34 cellular contexts compared by ENCODE assay signal in genomic region chr6:42482126-42482525, GRCh38. TPM values are rescaled to one million over a fixed set of nuclear protein-coding genes. Genes with fewer than 3 reads are reported as not detected.
A peak's percentile ranks its signal among the peaks of the same experiment; 100 is the strongest.
DNase-seq lines count a peak whose midpoint lies in the region; ATAC-seq, FAIRE-seq and TF ChIP-seq lines count a peak whose summit lies in the region.
"Had no signal": no experiment of that assay in that cellular context is flagged by ENCODE, and none has a peak within 500 bp of the region (broad histone marks: within the 10 kb centered on the region; RNA-seq: fewer than 3 reads in every experiment).

No MANE protein-coding gene starts in this region.

- no peak overlapping the region for H3K56ac ChIP-seq in mesendoderm (ENCODE audit: low read length)

- H3K27ac ChIP-seq in HepG2 (ENCODE audit: extremely low read length, insufficient read depth, low read length) (no peak overlapping the region), right lobe of liver (no peak overlapping the region), mesendoderm (ENCODE audit: low read depth, low read length) (no peak overlapping the region), vagina (peak overlapping the region; percentile 10)
- H3K27ac ChIP-seq: GM23248, left lung, tibial artery, VCaP had no signal

- no peaks in the 10 kb centered on the region for H3K36me3 Mint-ChIP-seq in MCF 10A (ENCODE audit: insufficient read depth, unreplicated experiment)
- H3K36me3 Mint-ChIP-seq: activated naive CD8-positive, alpha-beta T cell treated with anti-CD3 and anti-CD28 coated beads, Interleukin-2, amount 10 ng/mL, durations not matched to agents 7 days and 5 days; CD8-positive, alpha-beta T cell had no signal

- H3K4me3 Mint-ChIP-seq in MCF 10A (ENCODE audit: unreplicated experiment): no peak overlapping the region
- H3K4me3 Mint-ChIP-seq: activated naive CD8-positive, alpha-beta T cell treated with anti-CD3 and anti-CD28 coated beads, Interleukin-2, amount 10 ng/mL, durations not matched to agents 7 days and 5 days; activated T-cell treated with anti-CD3 and anti-CD28 coated beads, Interleukin-2, amount 50 U/mL, for 24 hours; B cell; CD8-positive, alpha-beta T cell; dendritic cell treated with granulocyte-macrophage colony-stimulating factor and Interleukin-4, amounts not matched to agents 40 ng/mL and 50 ng/mL, for 4 days; endodermal cell; T-helper 2 cell treated with Interferon-gamma antibody and Interleukin-4, amounts not matched to agents 5 μg/mL and 100 μg/mL, for 36 hours had no signal

- BruUV-seq in HepG2 (replicated peaks; lab: Mats Ljungman, UMichigan): no TSS peak
- BruUV-seq in MCF 10A (replicated peaks; lab: Mats Ljungman, UMichigan): no TSS peak

- H3K27ac Mint-ChIP-seq in MCF 10A (ENCODE audit: low read depth, unreplicated experiment): no peak overlapping the region
- H3K27ac Mint-ChIP-seq: activated naive CD8-positive, alpha-beta T cell treated with anti-CD3 and anti-CD28 coated beads, Interleukin-2, amount 10 ng/mL, durations not matched to agents 7 days and 5 days; activated T-cell treated with anti-CD3 and anti-CD28 coated beads, Interleukin-2, amount 50 U/mL, for 24 hours; B cell; CD8-positive, alpha-beta T cell; dendritic cell treated with granulocyte-macrophage colony-stimulating factor and Interleukin-4, amounts not matched to agents 40 ng/mL and 50 ng/mL, for 4 days; endodermal cell; T-helper 2 cell treated with Interferon-gamma antibody and Interleukin-4, amounts not matched to agents 5 μg/mL and 100 μg/mL, for 36 hours had no signal

- no peak overlapping the region for H2BK15ac ChIP-seq in mesendoderm (replicated peaks; ENCODE audit: low read depth)

- CTCF ChIA-PET in HepG2 (lab: Yijun Ruan, JAX; ENCODE audit: low intra/inter-chr PET ratio, low total read pairs) (no interaction called here), MCF 10A (lab: Yijun Ruan, JAX) (no interaction called here)

- H3K18ac ChIP-seq in mesendoderm (ENCODE audit: low read length): no peak overlapping the region

- 9% methylated on average over 1 of the region's 1 CpG for WGBS in HepG2 (ENCODE audit: low lambda C conversion rate)
- 28% methylated on average over 1 of the region's 1 CpG for WGBS in right lobe of liver (ENCODE audit: insufficient coverage, low coverage, low lambda C conversion rate, missing lambda C conversion rate)
- WGBS in mesendoderm (ENCODE audit: extremely low coverage, insufficient coverage, low lambda C conversion rate): no CpG with 5 or more reads among the region's 1 CpG

- H3K4me2 ChIP-seq in HepG2 (ENCODE audit: low read depth, low read length) (no peak overlapping the region), mesendoderm (ENCODE audit: low read length) (no peak overlapping the region)

- H2AFZ ChIP-seq in HepG2 (ENCODE audit: low read length): no peak overlapping the region
- H2AFZ ChIP-seq: GM23248 had no signal

- FAIRE-seq in HepG2 (lab: Jason Lieb, UNC): peak; percentile 4
- no peak for FAIRE-seq in H54 (lab: Jason Lieb, UNC)
- FAIRE-seq: astrocyte, GM12892, small intestine had no signal

- no peak overlapping the region for H2BK120ac ChIP-seq in mesendoderm (ENCODE audit: low read depth, low read length)

- no peak overlapping the region for H2BK5ac ChIP-seq in mesendoderm (ENCODE audit: low read length)

- no peak overlapping the region for H3K9ac ChIP-seq in HepG2 (ENCODE audit: insufficient read depth, low read depth, low read length)
- no peak overlapping the region for H3K9ac ChIP-seq in mesendoderm (ENCODE audit: low read length)
- H3K9ac ChIP-seq: GM23248 had no signal

- H3K9me3 ChIP-seq in HepG2 (ENCODE audit: low read length) (no peaks in the 10 kb centered on the region), right lobe of liver (no peaks in the 10 kb centered on the region), vagina (no peaks in the 10 kb centered on the region)
- H3K9me3 ChIP-seq: esophagus squamous epithelium, left lung, tibial artery had no signal

- H3K79me1 ChIP-seq in mesendoderm (ENCODE audit: low read length): no peaks in the 10 kb centered on the region

- no peak overlapping the region for H4K5ac ChIP-seq in mesendoderm (ENCODE audit: low read length)

- H3K79me2 ChIP-seq in HepG2 (ENCODE audit: insufficient read depth, low read length) (no peaks in the 10 kb centered on the region), mesendoderm (ENCODE audit: control insufficient read depth, insufficient read depth, low read length) (no peaks in the 10 kb centered on the region)

- DNase-seq in HepG2 (ENCODE audit: low spot score) (no peak), right lobe of liver (no peak), astrocyte of the hippocampus (ENCODE audit: low read depth, low spot score) (peak; percentile 3), mesendoderm (no peak), vagina (ENCODE audit: extremely low spot score in 2 of 2) (no peak), MCF 10A (ENCODE audit: unreplicated experiment) (no peak), H54 (ENCODE audit: insufficient read length, low spot score) (no peak)
- DNase-seq in activated CD4-positive, alpha-beta T cell treated with anti-CD3 and anti-CD28 coated beads, Interleukin-2, amount 50 U/mL, for 4 hours: no peak
- DNase-seq: activated CD4-positive, alpha-beta T cell treated with anti-CD3 and anti-CD28 coated beads for 48 hours; activated gamma-delta T cell; activated naive CD8-positive, alpha-beta T cell treated with anti-CD3 and anti-CD28 coated beads, Interleukin-2, amount 10 ng/mL, durations not matched to agents 7 days and 5 days; activated T-cell treated with anti-CD3 and anti-CD28 coated beads, Interleukin-2, amount 50 U/mL, for 24 hours; caudate nucleus; CD8-positive, alpha-beta T cell; endodermal cell; esophagus squamous epithelium; GM23248; hypothalamus; KG1; left lung; NCI-H1930; NCI-H2227 treated with DMSO at 0.1 percent for 48 hours; NCI-H526 treated with DMSO at 0.1 percent for 48 hours; nucleus accumbens; RPMI8226; small intestine; stimulated activated CD4-positive, alpha-beta T cell treated with anti-CD3 and anti-CD28 coated beads, Interleukin-1b, Interleukin-23, amount 100 ng/mL, for 48 hours; tibial artery had no signal

- ATAC-seq in HepG2: no peak
- no peak for ATAC-seq in right lobe of liver
- ATAC-seq: CD8-positive, alpha-beta T cell; left lung had no signal

- no peaks in the 10 kb centered on the region for H3K4me1 ChIP-seq in HepG2 (ENCODE audit: insufficient read depth, low read length)
- no peaks in the 10 kb centered on the region for H3K4me1 ChIP-seq in right lobe of liver
- no peaks in the 10 kb centered on the region for H3K4me1 ChIP-seq in mesendoderm (ENCODE audit: control insufficient read depth, low read depth, low read length)
- no peaks in the 10 kb centered on the region for H3K4me1 ChIP-seq in vagina
- H3K4me1 ChIP-seq: left lung, tibial artery had no signal

- TF ChIP-seq EP300 in HepG2 (IDR thresholded peaks at IDR 0.05; ENCODE audit: low read depth in 2 of 2, low read length in 2 of 2) (no peak), HepG2 (CRISPR knock-in tag; IDR thresholded peaks at IDR 0.05; ENCODE audit: borderline replicate concordance) (no peak)

- TF ChIP-seq RAD21 in HepG2 (CRISPR knock-in tag; IDR thresholded peaks at IDR 0.05): no peak

- in situ Hi-C loops in HepG2 (cut with HindIII; ENCODE audit: extremely low pct_ligation_motif_present, low pct_unique_long_range_greater_than_20kb): no loop called here

- no peak overlapping the region for H2AK5ac ChIP-seq in mesendoderm (ENCODE audit: low read length)

- H3K4ac ChIP-seq in mesendoderm (ENCODE audit: low read depth, low read length): no peak overlapping the region

- H3K27me3 ChIP-seq in HepG2 (ENCODE audit: control insufficient read depth in 1 of 2, insufficient read depth in 2 of 2, low read length in 2 of 2) (peaks cover 1 to 4% of the 10 kb centered on the region in 2 experiments; a peak in 2 of 5 replicates), right lobe of liver (no peaks in the 10 kb centered on the region), mesendoderm (ENCODE audit: insufficient read depth, low read length, poor library complexity) (no peaks in the 10 kb centered on the region), vagina (no peaks in the 10 kb centered on the region)
- H3K27me3 ChIP-seq: esophagus squamous epithelium, left lung, tibial artery had no signal

- no peaks in the 10 kb centered on the region for H3K27me3 Mint-ChIP-seq in MCF 10A (ENCODE audit: insufficient read depth, unreplicated experiment)
- H3K27me3 Mint-ChIP-seq: activated T-cell treated with anti-CD3 and anti-CD28 coated beads, Interleukin-2, amount 50 U/mL, for 24 hours; B cell; dendritic cell treated with granulocyte-macrophage colony-stimulating factor and Interleukin-4, amounts not matched to agents 40 ng/mL and 50 ng/mL, for 4 days had no signal

- H3K9me3 Mint-ChIP-seq in MCF 10A (ENCODE audit: unreplicated experiment): no peaks in the 10 kb centered on the region
- H3K9me3 Mint-ChIP-seq: activated naive CD8-positive, alpha-beta T cell treated with anti-CD3 and anti-CD28 coated beads, Interleukin-2, amount 10 ng/mL, durations not matched to agents 7 days and 5 days; activated T-cell treated with anti-CD3 and anti-CD28 coated beads, Interleukin-2, amount 50 U/mL, for 24 hours; CD8-positive, alpha-beta T cell; dendritic cell treated with granulocyte-macrophage colony-stimulating factor and Interleukin-4, amounts not matched to agents 40 ng/mL and 50 ng/mL, for 4 days; endodermal cell; T-helper 2 cell treated with Interferon-gamma antibody and Interleukin-4, amounts not matched to agents 5 μg/mL and 100 μg/mL, for 36 hours had no signal

- intact Hi-C loops in HepG2 (cut with micrococcal nuclease; ENCODE audit: unreplicated experiment): no loop called here
- intact Hi-C loops in right lobe of liver (cut with DNase I): no loop called here
- intact Hi-C loops in vagina (cut with DNase I): no loop called here
- intact Hi-C loops in MCF 10A (cut with micrococcal nuclease): no loop called here

- H3K23ac ChIP-seq in mesendoderm (ENCODE audit: low read length): no peak overlapping the region

- H3K36me3 ChIP-seq in HepG2 (replicated peaks in 1 of 2; ENCODE audit: control insufficient read depth in 1 of 2, insufficient read depth in 2 of 2, low read length in 2 of 2): no peaks in the 10 kb centered on the region
- H3K36me3 ChIP-seq in right lobe of liver: no peaks in the 10 kb centered on the region
- H3K36me3 ChIP-seq in mesendoderm (ENCODE audit: control insufficient read depth, insufficient read depth, low read length): no peaks in the 10 kb centered on the region
- H3K36me3 ChIP-seq in vagina: no peaks in the 10 kb centered on the region
- H3K36me3 ChIP-seq: esophagus squamous epithelium, left lung, tibial artery had no signal

- POLR2A ChIA-PET in HepG2 (lab: Yijun Ruan, JAX): no interaction called here
- POLR2A ChIA-PET in MCF 10A (lab: Yijun Ruan, JAX): interaction anchor here (0.9 kb wide), 1 partner anchor 431 kb away, joined by 3 read pairs; no protein-coding TSS in a partner anchor

- no peak for TF ChIP-seq POLR2A in HepG2 (IDR thresholded peaks at IDR 0.05; ENCODE audit: insufficient read depth in 1 of 2, low read depth in 2 of 2, low read length in 2 of 2)
- TF ChIP-seq POLR2A in right lobe of liver (IDR thresholded peaks at IDR 0.05): no peak
- no peak for TF ChIP-seq POLR2A in vagina (IDR thresholded peaks at IDR 0.05)
- no peak for TF ChIP-seq POLR2A in H54 (IDR thresholded peaks at IDR 0.05; ENCODE audit: low read depth, low read length)

- H4K20me1 ChIP-seq in HepG2 (ENCODE audit: insufficient read depth, low read length): no peaks in the 10 kb centered on the region

- TF ChIP-seq CTCF in HepG2 (CRISPR knock-in tag; IDR thresholded peaks at IDR 0.05): no peak
- no peak for TF ChIP-seq CTCF in right lobe of liver (IDR thresholded peaks at IDR 0.05)
- no peak for TF ChIP-seq CTCF in vagina (IDR thresholded peaks at IDR 0.05)
- TF ChIP-seq CTCF in MCF 10A (IDR thresholded peaks at IDR 0.05; ENCODE audit: unreplicated experiment): no peak

- H3K4me3 ChIP-seq in HepG2 (replicated peaks in 1 of 3; ENCODE audit: insufficient read depth in 1 of 3, low read depth in 2 of 3, low read length in 3 of 3) (no peak overlapping the region), right lobe of liver (no peak overlapping the region), mesendoderm (ENCODE audit: low read length) (no peak overlapping the region), vagina (no peak overlapping the region)
- H3K4me3 ChIP-seq: esophagus squamous epithelium, GM23248, left lung, tibial artery had no signal

- H4K8ac ChIP-seq in mesendoderm (ENCODE audit: low read depth, low read length): peak overlapping the region; percentile 56

- no peaks in the 10 kb centered on the region for H3K4me1 Mint-ChIP-seq in MCF 10A (ENCODE audit: insufficient read depth, unreplicated experiment)
- H3K4me1 Mint-ChIP-seq: activated naive CD8-positive, alpha-beta T cell treated with anti-CD3 and anti-CD28 coated beads, Interleukin-2, amount 10 ng/mL, durations not matched to agents 7 days and 5 days; B cell; endodermal cell had no signal

RNA-seq across cellular contexts. Expression of gene TRERF1, which starts 30.4 kb away (rescaled TPM):
- 0.02 TPM in 1 of 2 replicates, not detected in the other for total RNA-seq in HepG2 (2016; rRNA removed; fragmentation: Illumina TruSeq; extraction: Trizol)
- 0.09 TPM in 1 of 2 replicates, not detected in the other for total RNA-seq in HepG2 (2016; cell fraction: cytosol; rRNA removed; fragmentation: Illumina TruSeq; extraction: Trizol; ENCODE audit: low read depth)
- total RNA-seq in HepG2 (2016; cell fraction: insoluble cytoplasmic fraction; rRNA removed; fragmentation: Illumina TruSeq; extraction: Trizol): not detected in 2 replicates
- total RNA-seq in HepG2 (2016; cell fraction: membrane; rRNA removed; fragmentation: Illumina TruSeq; extraction: Trizol): 0.03 TPM in 1 of 2 replicates, not detected in the other
- total RNA-seq in HepG2 (2016; cell fraction: nucleus; rRNA removed; fragmentation: Illumina TruSeq; extraction: Trizol): 0.09 TPM in 1 of 2 replicates, not detected in the other
- 0.03 TPM in 1 of 2 replicates, not detected in the other for polyA plus RNA-seq in HepG2 (2011; rRNA removed)
- 0.01 TPM in 1 of 2 replicates, not detected in the other for polyA plus RNA-seq in HepG2 (2011; cell fraction: cytosol; rRNA removed)
- polyA plus RNA-seq in HepG2 (2011; cell fraction: nucleus; rRNA removed): 0.06 and 0.07 TPM in 2 replicates
- 0.05 and 0.07 TPM in 2 replicates for polyA plus RNA-seq in HepG2 (2012)
- polyA plus RNA-seq in HepG2 (2016; cell fraction: cytosol; fragmentation: Illumina TruSeq; extraction: Trizol; ENCODE audit: low read depth): not detected in 2 replicates
- 0.08 TPM in 1 of 2 replicates, not detected in the other for polyA plus RNA-seq in HepG2 (2016; cell fraction: insoluble cytoplasmic fraction; fragmentation: Illumina TruSeq; extraction: Trizol; ENCODE audit: low read depth)
- not detected in 2 replicates for polyA plus RNA-seq in HepG2 (2016; cell fraction: membrane; fragmentation: Illumina TruSeq; extraction: Trizol; ENCODE audit: low read depth)
- 0.08 TPM in 1 of 2 replicates, not detected in the other for polyA plus RNA-seq in HepG2 (2016; cell fraction: nucleus; fragmentation: Illumina TruSeq; extraction: Trizol; ENCODE audit: insufficient read depth, low read depth)
- 0.16 and 3.9 TPM in 2 replicates for polyA minus RNA-seq in HepG2 (2011; rRNA and poly(A)+ RNA removed; ENCODE audit: low replicate concordance)
- polyA minus RNA-seq in HepG2 (2011; cell fraction: cytosol; rRNA and poly(A)+ RNA removed): not detected in 2 replicates
- polyA minus RNA-seq in HepG2 (2011; cell fraction: nucleus; rRNA and poly(A)+ RNA removed): 0.12 and 0.13 TPM in 2 replicates
- total RNA-seq in right lobe of liver: 1 to 10 TPM in 1 of 6 experiments, under 1 TPM in 5; 0.29 to 1.2 (median 0.60) TPM
- polyA plus RNA-seq in mesendoderm (2013, experiment 1 of 2): 4.7 TPM
- 5.2 TPM for polyA plus RNA-seq in mesendoderm (2013, experiment 2 of 2)
- total RNA-seq in vagina: 20.6 TPM
- 9.4 and 12.0 TPM in 2 replicates for total RNA-seq in MCF 10A (2022)
